Comparison of ENCODE assay signal across 8 cellular contexts in the genomic region with DNA sequence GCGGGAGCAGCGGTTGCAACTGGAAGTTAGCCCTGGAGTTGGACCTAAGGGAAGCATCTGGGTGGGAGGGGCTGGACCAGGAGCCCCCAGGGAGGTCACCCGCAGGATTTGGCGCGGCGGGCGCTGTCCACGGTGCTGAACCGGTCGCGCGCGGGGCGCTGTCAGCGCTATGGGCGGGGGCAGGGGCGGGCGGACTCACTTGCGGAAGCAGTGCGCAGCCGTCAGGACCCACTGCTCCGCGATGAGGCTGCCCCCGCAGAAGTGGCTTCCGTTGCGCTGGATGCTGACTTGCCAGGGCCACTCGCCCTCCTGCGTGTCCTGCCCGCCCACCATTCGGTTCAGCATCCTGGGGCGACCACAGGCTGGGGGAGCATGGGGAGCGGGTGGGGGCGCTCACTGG. TPM values are rescaled to one million over a fixed set of nuclear protein-coding genes. Genes with fewer than 3 reads are reported as not detected.
A peak's percentile ranks its signal among the peaks of the same experiment; 100 is the strongest.
DNase-seq lines count a peak whose midpoint lies in the region; TF ChIP-seq lines count a peak whose summit lies in the region.

No MANE protein-coding gene starts in this region.

- no peaks in the 10 kb centered on the region for H3K9me3 ChIP-seq in adrenal gland (replicated peaks in 1 of 3)

- TF ChIP-seq CTCF in GM13977 (IDR thresholded peaks at IDR 0.05; ENCODE audit: extremely low read depth, insufficient read depth, missing control alignments) (no peak), adrenal gland (IDR thresholded peaks at IDR 0.05) (no peak)

- no peak overlapping the region for H3K27ac ChIP-seq in adrenal gland

- DNase-seq in GM13977 (ENCODE audit: low spot score) = peak; percentile 86
- DNase-seq in T-helper 2 cell treated with Interferon-gamma antibody and Interleukin-4, amounts not matched to agents 5 μg/mL and 100 μg/mL, for 36 hours (ENCODE audit: low spot score) = peak; percentile 79
- peak; percentile 51 to 75 (median 65) for DNase-seq in adrenal gland
- peak; percentile 17 for DNase-seq in inferior parietal cortex (ENCODE audit: extremely low spot score)
- DNase-seq in stimulated activated CD4-positive, alpha-beta T cell treated with anti-CD3 and anti-CD28 coated beads, Interleukin-4, amount 100 ng/mL, for 1 hour = peak; percentile 78
- no peak for DNase-seq in T1000 (lab: John Stamatoyannopoulos, UW)
- DNase-seq in middle frontal gyrus (ENCODE audit: extremely low spot score, low spot score) = no peak
- no peak for DNase-seq in NCI-H524 (lab: John Stamatoyannopoulos, UW)

- H3K4me3 Mint-ChIP-seq in T-helper 2 cell treated with Interferon-gamma antibody and Interleukin-4, amounts not matched to agents 5 μg/mL and 100 μg/mL, for 36 hours = no peak overlapping the region

- no peak overlapping the region for H3K4me3 ChIP-seq in adrenal gland

- no peaks in the 10 kb centered on the region for H3K36me3 ChIP-seq in adrenal gland (replicated peaks in 1 of 2)

- H3K27me3 ChIP-seq in adrenal gland = no peaks in the 10 kb centered on the region

- H3K36me3 Mint-ChIP-seq in T-helper 2 cell treated with Interferon-gamma antibody and Interleukin-4, amounts not matched to agents 5 μg/mL and 100 μg/mL, for 36 hours (ENCODE audit: low read depth) = no peaks in the 10 kb centered on the region

- no peak overlapping the region for H3K27ac Mint-ChIP-seq in T-helper 2 cell treated with Interferon-gamma antibody and Interleukin-4, amounts not matched to agents 5 μg/mL and 100 μg/mL, for 36 hours

- no peaks in the 10 kb centered on the region for H3K9me3 Mint-ChIP-seq in T-helper 2 cell treated with Interferon-gamma antibody and Interleukin-4, amounts not matched to agents 5 μg/mL and 100 μg/mL, for 36 hours

- peaks cover 8% of the 10 kb centered on the region for H3K4me1 Mint-ChIP-seq in T-helper 2 cell treated with Interferon-gamma antibody and Interleukin-4, amounts not matched to agents 5 μg/mL and 100 μg/mL, for 36 hours (ENCODE audit: low read depth)

- peaks cover 0 to 12% of the 10 kb centered on the region in 2 donors for H3K4me1 ChIP-seq in adrenal gland (replicated peaks in 1 of 2)

- intact Hi-C loops in adrenal gland (cut with DNase I) = no loop called here

- H3K27me3 Mint-ChIP-seq in T-helper 2 cell treated with Interferon-gamma antibody and Interleukin-4, amounts not matched to agents 5 μg/mL and 100 μg/mL, for 36 hours (ENCODE audit: low read depth) = peaks cover 7% of the 10 kb centered on the region

- in situ Hi-C loops in GM13977 (cut with MboI; ENCODE audit: low pct_unique_long_range_greater_than_20kb, low sequenced_read_pairs, unreplicated experiment) = no loop called here

- WGBS in adrenal gland, 4 donors = 0 to 5% (median 4%) methylated on average over 5 to 33 of the region's 33 CpGs; no CpG with 5 or more reads in 1 of the 4 donors

- TF ChIP-seq POLR2A in adrenal gland (IDR thresholded peaks at IDR 0.05) = no peak

RNA-seq across cellular contexts. Expression of a gene that starts 4.5 kb away (rescaled TPM):
- 1 to 10 TPM in 5 of 8 donors, under 1 TPM in 2, not detected in 1; 0.35 to 2.1 (median 1.4) TPM for total RNA-seq in adrenal gland
- 1 to 10 TPM in 2 of 3 donors, not detected in 1; 2.6 to 2.7 TPM for polyA plus RNA-seq in adrenal gland

RNA-seq across cellular contexts. Expression of a gene that starts 33.2 kb away (rescaled TPM):
- 10 to 100 TPM; 14.0 to 81.5 (median 18.9) TPM for total RNA-seq in adrenal gland
- polyA plus RNA-seq in adrenal gland = 10 to 100 TPM; 11.0 to 21.8 (median 13.4) TPM

RNA-seq across cellular contexts. Expression of a gene that starts 36.9 kb away (rescaled TPM):
- total RNA-seq in adrenal gland = 100 to 1,000 TPM; 164 to 848 (median 328) TPM
- polyA plus RNA-seq in adrenal gland = 1,000 to 10,000 TPM in 1 of 3 donors, 100 to 1,000 TPM in 2; 289 to 3,120 (median 744) TPM

Comparison
In these comparisons a context has a peak if more than half of its experiments do, and no peak if none do; other contexts are left out.
1. DNase-seq: peak in GM13977 (single experiment), T-helper 2 cell treated with Interferon-gamma antibody and Interleukin-4, amounts not matched to agents 5 μg/mL and 100 μg/mL, for 36 hours (single experiment), adrenal gland (7 of 7), inferior parietal cortex (single experiment) and stimulated activated CD4-positive, alpha-beta T cell treated with anti-CD3 and anti-CD28 coated beads, Interleukin-4, amount 100 ng/mL, for 1 hour (single experiment); none in T1000 (single experiment), middle frontal gyrus (single experiment) and NCI-H524 (0 of 2).